In the genomic region with DNA sequence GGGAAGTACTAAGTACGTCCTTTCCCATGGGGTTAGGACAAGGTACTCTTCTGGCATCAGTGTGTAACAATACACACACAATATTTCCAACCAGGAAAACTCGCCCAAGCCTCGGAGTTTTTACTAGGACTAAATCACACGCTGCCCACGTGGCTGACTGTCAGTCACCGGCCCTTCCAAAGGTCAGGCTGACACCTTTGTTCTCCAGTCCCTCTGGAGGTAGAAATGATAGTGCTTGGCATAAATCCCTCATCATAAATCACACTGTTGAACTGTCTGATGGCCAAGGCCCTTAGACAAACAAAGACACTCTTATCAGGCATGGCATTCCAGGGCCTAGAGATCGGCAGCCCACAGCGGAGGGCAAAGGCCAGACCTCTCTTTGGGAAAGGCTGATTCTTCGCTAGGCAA, we compare ENCODE assay signal across 1 cellular context.
TF ChIP-seq lines count a peak whose summit lies in the region.

No MANE protein-coding gene starts in this region.

TF ChIP-seq in HepG2, 621 proteins besides CTCF, POLR2A, EP300 and RAD21 (continued from another document and continues in another):
- TF ChIP-seq HNRNPK (IDR thresholded peaks at IDR 0.05; ENCODE audit: low read depth, low read length, poor library complexity, severe bottlenecking) (no peak), ZNF777 (CRISPR knock-in tag; IDR thresholded peaks at IDR 0.05) (no peak), NCOA1 (CRISPR knock-in tag; IDR thresholded peaks at IDR 0.05) (no peak), CENPX (CRISPR knock-in tag; IDR thresholded peaks at IDR 0.05) (no peak), SNAI1 (CRISPR knock-in tag; IDR thresholded peaks at IDR 0.05; ENCODE audit: borderline replicate concordance) (no peak), ZNF589 (CRISPR knock-in tag; conservative IDR thresholded peaks at IDR 0.05) (no peak), CBX5 (CRISPR knock-in tag; IDR thresholded peaks at IDR 0.05; ENCODE audit: borderline replicate concordance) (peak; percentile 31; the same call in 1 of the 2 replicates), ZSCAN20 (CRISPR knock-in tag; IDR thresholded peaks at IDR 0.05; ENCODE audit: borderline replicate concordance) (no peak), CHCHD3 (CRISPR knock-in tag; IDR thresholded peaks at IDR 0.05) (no peak), AHR (CRISPR knock-in tag; IDR thresholded peaks at IDR 0.05) (0 out of 2 replicates have a peak, but pooled peaks have one; percentile 30), ZNF816 (CRISPR knock-in tag; IDR thresholded peaks at IDR 0.05; ENCODE audit: borderline replicate concordance) (no peak), SRSF9 (IDR thresholded peaks at IDR 0.05; ENCODE audit: borderline replicate concordance, insufficient read depth, low read depth, low read length, poor library complexity, severe bottlenecking) (no peak), KLF12 (CRISPR knock-in tag; IDR thresholded peaks at IDR 0.05; ENCODE audit: borderline replicate concordance) (no peak), ZNF660 (CRISPR knock-in tag; IDR thresholded peaks at IDR 0.05; ENCODE audit: borderline replicate concordance, low read depth) (no peak), ZNF839 (CRISPR knock-in tag; IDR thresholded peaks at IDR 0.05; ENCODE audit: borderline replicate concordance) (no peak), DR1 (CRISPR knock-in tag; IDR thresholded peaks at IDR 0.05) (no peak), IKZF4 (CRISPR knock-in tag; IDR thresholded peaks at IDR 0.05; ENCODE audit: borderline replicate concordance, low read depth, not compliant biosample characterization) (no peak), TGIF2 (CRISPR knock-in tag; IDR thresholded peaks at IDR 0.05) (peak; percentile 94), ZNF607 (CRISPR knock-in tag; IDR thresholded peaks at IDR 0.05; ENCODE audit: borderline replicate concordance) (peak; percentile 45; the same call in 1 of the 2 replicates), ZNF292 (CRISPR knock-in tag; IDR thresholded peaks at IDR 0.05; ENCODE audit: borderline replicate concordance, low read depth) (peak; percentile 61; the same call in 1 of the 2 replicates), ZFYVE20 (CRISPR knock-in tag; IDR thresholded peaks at IDR 0.05; ENCODE audit: borderline replicate concordance, low read depth) (no peak), PRPF4 (IDR thresholded peaks at IDR 0.05; ENCODE audit: low read depth, low read length, poor library complexity, severe bottlenecking) (no peak)
- TF ChIP-seq, protein P1, sequence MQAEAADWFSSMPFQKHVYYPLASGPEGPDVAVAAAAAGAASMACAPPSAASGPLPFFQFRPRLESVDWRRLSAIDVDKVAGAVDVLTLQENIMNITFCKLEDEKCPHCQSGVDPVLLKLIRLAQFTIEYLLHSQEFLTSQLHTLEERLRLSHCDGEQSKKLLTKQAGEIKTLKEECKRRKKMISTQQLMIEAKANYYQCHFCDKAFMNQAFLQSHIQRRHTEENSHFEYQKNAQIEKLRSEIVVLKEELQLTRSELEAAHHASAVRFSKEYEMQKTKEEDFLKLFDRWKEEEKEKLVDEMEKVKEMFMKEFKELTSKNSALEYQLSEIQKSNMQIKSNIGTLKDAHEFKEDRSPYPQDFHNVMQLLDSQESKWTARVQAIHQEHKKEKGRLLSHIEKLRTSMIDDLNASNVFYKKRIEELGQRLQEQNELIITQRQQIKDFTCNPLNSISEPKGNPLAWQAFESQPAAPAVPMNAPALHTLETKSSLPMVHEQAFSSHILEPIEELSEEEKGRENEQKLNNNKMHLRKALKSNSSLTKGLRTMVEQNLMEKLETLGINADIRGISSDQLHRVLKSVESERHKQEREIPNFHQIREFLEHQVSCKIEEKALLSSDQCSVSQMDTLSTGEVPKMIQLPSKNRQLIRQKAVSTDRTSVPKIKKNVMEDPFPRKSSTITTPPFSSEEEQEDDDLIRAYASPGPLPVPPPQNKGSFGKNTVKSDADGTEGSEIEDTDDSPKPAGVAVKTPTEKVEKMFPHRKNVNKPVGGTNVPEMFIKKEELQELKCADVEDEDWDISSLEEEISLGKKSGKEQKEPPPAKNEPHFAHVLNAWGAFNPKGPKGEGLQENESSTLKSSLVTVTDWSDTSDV (CRISPR knock-in tag; IDR thresholded peaks at IDR 0.05), result no peak
- TF ChIP-seq, protein P2, sequence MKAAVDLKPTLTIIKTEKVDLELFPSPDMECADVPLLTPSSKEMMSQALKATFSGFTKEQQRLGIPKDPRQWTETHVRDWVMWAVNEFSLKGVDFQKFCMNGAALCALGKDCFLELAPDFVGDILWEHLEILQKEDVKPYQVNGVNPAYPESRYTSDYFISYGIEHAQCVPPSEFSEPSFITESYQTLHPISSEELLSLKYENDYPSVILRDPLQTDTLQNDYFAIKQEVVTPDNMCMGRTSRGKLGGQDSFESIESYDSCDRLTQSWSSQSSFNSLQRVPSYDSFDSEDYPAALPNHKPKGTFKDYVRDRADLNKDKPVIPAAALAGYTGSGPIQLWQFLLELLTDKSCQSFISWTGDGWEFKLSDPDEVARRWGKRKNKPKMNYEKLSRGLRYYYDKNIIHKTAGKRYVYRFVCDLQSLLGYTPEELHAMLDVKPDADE (CRISPR knock-in tag; IDR thresholded peaks at IDR 0.05), result no peak
- TF ChIP-seq, protein P3, sequence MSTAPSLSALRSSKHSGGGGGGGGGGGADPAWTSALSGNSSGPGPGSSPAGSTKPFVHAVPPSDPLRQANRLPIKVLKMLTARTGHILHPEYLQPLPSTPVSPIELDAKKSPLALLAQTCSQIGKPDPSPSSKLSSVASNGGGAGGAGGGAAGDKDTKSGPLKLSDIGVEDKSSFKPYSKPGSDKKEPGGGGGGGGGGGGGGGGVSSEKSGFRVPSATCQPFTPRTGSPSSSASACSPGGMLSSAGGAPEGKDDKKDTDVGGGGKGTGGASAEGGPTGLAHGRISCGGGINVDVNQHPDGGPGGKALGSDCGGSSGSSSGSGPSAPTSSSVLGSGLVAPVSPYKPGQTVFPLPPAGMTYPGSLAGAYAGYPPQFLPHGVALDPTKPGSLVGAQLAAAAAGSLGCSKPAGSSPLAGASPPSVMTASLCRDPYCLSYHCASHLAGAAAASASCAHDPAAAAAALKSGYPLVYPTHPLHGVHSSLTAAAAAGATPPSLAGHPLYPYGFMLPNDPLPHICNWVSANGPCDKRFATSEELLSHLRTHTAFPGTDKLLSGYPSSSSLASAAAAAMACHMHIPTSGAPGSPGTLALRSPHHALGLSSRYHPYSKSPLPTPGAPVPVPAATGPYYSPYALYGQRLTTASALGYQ (CRISPR knock-in tag; IDR thresholded peaks at IDR 0.05), result peak; percentile 53; the same call in 1 of the 2 replicates
- TF ChIP-seq, protein P4, sequence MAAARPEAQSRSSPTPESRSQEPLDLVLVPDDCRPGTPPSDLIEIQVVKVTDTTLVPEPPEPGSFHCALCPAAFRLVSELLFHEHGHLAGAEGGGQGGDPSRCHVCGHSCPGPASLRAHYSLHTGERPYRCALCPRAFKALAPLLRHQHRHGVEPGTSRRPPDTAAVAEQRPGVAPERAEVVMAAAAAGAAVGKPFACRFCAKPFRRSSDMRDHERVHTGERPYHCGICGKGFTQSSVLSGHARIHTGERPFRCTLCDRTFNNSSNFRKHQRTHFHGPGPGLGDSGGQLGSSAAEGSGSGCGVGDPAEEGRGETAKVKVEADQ (CRISPR knock-in tag; IDR thresholded peaks at IDR 0.05; ENCODE audit: borderline replicate concordance), result no peak
- TF ChIP-seq, protein P5, sequence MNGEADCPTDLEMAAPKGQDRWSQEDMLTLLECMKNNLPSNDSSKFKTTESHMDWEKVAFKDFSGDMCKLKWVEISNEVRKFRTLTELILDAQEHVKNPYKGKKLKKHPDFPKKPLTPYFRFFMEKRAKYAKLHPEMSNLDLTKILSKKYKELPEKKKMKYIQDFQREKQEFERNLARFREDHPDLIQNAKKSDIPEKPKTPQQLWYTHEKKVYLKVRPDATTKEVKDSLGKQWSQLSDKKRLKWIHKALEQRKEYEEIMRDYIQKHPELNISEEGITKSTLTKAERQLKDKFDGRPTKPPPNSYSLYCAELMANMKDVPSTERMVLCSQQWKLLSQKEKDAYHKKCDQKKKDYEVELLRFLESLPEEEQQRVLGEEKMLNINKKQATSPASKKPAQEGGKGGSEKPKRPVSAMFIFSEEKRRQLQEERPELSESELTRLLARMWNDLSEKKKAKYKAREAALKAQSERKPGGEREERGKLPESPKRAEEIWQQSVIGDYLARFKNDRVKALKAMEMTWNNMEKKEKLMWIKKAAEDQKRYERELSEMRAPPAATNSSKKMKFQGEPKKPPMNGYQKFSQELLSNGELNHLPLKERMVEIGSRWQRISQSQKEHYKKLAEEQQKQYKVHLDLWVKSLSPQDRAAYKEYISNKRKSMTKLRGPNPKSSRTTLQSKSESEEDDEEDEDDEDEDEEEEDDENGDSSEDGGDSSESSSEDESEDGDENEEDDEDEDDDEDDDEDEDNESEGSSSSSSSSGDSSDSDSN (CRISPR knock-in tag; IDR thresholded peaks at IDR 0.05), result no peak
- TF ChIP-seq, protein P6, sequence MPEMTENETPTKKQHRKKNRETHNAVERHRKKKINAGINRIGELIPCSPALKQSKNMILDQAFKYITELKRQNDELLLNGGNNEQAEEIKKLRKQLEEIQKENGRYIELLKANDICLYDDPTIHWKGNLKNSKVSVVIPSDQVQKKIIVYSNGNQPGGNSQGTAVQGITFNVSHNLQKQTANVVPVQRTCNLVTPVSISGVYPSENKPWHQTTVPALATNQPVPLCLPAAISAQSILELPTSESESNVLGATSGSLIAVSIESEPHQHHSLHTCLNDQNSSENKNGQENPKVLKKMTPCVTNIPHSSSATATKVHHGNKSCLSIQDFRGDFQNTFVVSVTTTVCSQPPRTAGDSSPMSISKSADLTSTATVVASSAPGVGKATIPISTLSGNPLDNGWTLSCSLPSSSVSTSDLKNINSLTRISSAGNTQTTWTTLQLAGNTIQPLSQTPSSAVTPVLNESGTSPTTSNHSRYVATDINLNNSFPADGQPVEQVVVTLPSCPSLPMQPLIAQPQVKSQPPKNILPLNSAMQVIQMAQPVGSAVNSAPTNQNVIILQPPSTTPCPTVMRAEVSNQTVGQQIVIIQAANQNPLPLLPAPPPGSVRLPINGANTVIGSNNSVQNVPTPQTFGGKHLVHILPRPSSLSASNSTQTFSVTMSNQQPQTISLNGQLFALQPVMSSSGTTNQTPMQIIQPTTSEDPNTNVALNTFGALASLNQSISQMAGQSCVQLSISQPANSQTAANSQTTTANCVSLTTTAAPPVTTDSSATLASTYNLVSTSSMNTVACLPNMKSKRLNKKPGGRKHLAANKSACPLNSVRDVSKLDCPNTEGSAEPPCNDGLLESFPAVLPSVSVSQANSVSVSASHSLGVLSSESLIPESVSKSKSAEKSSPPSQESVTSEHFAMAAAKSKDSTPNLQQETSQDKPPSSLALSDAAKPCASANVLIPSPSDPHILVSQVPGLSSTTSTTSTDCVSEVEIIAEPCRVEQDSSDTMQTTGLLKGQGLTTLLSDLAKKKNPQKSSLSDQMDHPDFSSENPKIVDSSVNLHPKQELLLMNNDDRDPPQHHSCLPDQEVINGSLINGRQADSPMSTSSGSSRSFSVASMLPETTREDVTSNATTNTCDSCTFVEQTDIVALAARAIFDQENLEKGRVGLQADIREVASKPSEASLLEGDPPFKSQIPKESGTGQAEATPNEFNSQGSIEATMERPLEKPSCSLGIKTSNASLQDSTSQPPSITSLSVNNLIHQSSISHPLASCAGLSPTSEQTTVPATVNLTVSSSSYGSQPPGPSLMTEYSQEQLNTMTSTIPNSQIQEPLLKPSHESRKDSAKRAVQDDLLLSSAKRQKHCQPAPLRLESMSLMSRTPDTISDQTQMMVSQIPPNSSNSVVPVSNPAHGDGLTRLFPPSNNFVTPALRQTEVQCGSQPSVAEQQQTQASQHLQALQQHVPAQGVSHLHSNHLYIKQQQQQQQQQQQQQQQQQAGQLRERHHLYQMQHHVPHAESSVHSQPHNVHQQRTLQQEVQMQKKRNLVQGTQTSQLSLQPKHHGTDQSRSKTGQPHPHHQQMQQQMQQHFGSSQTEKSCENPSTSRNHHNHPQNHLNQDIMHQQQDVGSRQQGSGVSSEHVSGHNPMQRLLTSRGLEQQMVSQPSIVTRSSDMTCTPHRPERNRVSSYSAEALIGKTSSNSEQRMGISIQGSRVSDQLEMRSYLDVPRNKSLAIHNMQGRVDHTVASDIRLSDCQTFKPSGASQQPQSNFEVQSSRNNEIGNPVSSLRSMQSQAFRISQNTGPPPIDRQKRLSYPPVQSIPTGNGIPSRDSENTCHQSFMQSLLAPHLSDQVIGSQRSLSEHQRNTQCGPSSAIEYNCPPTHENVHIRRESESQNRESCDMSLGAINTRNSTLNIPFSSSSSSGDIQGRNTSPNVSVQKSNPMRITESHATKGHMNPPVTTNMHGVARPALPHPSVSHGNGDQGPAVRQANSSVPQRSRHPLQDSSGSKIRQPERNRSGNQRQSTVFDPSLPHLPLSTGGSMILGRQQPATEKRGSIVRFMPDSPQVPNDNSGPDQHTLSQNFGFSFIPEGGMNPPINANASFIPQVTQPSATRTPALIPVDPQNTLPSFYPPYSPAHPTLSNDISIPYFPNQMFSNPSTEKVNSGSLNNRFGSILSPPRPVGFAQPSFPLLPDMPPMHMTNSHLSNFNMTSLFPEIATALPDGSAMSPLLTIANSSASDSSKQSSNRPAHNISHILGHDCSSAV (CRISPR knock-in tag; IDR thresholded peaks at IDR 0.05; ENCODE audit: borderline replicate concordance), result no peak
- TF ChIP-seq, protein P7, sequence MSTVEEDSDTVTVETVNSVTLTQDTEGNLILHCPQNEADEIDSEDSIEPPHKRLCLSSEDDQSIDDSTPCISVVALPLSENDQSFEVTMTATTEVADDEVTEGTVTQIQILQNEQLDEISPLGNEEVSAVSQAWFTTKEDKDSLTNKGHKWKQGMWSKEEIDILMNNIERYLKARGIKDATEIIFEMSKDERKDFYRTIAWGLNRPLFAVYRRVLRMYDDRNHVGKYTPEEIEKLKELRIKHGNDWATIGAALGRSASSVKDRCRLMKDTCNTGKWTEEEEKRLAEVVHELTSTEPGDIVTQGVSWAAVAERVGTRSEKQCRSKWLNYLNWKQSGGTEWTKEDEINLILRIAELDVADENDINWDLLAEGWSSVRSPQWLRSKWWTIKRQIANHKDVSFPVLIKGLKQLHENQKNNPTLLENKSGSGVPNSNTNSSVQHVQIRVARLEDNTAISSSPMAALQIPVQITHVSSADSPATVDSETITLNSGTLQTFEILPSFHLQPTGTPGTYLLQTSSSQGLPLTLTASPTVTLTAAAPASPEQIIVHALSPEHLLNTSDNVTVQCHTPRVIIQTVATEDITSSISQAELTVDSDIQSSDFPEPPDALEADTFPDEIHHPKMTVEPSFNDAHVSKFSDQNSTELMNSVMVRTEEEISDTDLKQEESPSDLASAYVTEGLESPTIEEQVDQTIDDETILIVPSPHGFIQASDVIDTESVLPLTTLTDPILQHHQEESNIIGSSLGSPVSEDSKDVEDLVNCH (CRISPR knock-in tag; IDR thresholded peaks at IDR 0.05), result no peak
- TF ChIP-seq, protein P8, sequence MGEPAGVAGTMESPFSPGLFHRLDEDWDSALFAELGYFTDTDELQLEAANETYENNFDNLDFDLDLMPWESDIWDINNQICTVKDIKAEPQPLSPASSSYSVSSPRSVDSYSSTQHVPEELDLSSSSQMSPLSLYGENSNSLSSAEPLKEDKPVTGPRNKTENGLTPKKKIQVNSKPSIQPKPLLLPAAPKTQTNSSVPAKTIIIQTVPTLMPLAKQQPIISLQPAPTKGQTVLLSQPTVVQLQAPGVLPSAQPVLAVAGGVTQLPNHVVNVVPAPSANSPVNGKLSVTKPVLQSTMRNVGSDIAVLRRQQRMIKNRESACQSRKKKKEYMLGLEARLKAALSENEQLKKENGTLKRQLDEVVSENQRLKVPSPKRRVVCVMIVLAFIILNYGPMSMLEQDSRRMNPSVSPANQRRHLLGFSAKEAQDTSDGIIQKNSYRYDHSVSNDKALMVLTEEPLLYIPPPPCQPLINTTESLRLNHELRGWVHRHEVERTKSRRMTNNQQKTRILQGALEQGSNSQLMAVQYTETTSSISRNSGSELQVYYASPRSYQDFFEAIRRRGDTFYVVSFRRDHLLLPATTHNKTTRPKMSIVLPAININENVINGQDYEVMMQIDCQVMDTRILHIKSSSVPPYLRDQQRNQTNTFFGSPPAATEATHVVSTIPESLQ (CRISPR knock-in tag; conservative IDR thresholded peaks at IDR 0.05), result no peak
